ENCODE assay signal across 21 cellular contexts in genomic region chr7:9507281-9507680, GRCh38.
DNase-seq lines count a peak whose midpoint lies in the region; ATAC-seq and TF ChIP-seq lines count a peak whose summit lies in the region.
"Had no signal": no experiment of that assay in that cellular context is flagged by ENCODE, and none has a peak within 500 bp of the region (broad histone marks: within the 10 kb centered on the region; RNA-seq: fewer than 3 reads in every experiment).

No MANE protein-coding gene starts in this region.

- H3K9me3 ChIP-seq in neuron (ENCODE audit: low read length) = no peaks in the 10 kb centered on the region
- H3K9me3 ChIP-seq in CD4-positive, alpha-beta T cell (ENCODE audit: control insufficient read depth, low read length) = no peaks in the 10 kb centered on the region
- H3K9me3 ChIP-seq: HAP-1, MG63, thoracic aorta had no signal

- H3K79me2 ChIP-seq in GM23338 (replicated peaks; ENCODE audit: insufficient read depth) = no peaks in the 10 kb centered on the region

- no peaks in the 10 kb centered on the region for H3K9me2 ChIP-seq in GM23338 (ENCODE audit: insufficient read depth)

- H3K4me1 ChIP-seq in GM23338 (ENCODE audit: insufficient read depth) (no peaks in the 10 kb centered on the region), neuron (ENCODE audit: insufficient read depth, low read length) (peaks cover 5% of the 10 kb centered on the region)
- H3K4me1 ChIP-seq: HAP-1 had no signal

- no peaks in the 10 kb centered on the region for H3F3A ChIP-seq in GM23338 (replicated peaks; ENCODE audit: low read depth)

- H2AFZ ChIP-seq in GM23338 = peak overlapping the region; percentile 60; the same call in 1 of the 2 replicates
- peak overlapping the region; percentile 65 for H2AFZ ChIP-seq in neuron (ENCODE audit: low read depth, low read length)

- no peak overlapping the region for H3K4me3 ChIP-seq in GM23338
- no peak overlapping the region for H3K4me3 ChIP-seq in neuron (ENCODE audit: low read length)
- H3K4me3 ChIP-seq: GM12878, HAP-1, MG63, thoracic aorta had no signal

- H3K4me2 ChIP-seq in GM23338 = no peak overlapping the region

- H3K4me1 Mint-ChIP-seq in GM23338 = no peaks in the 10 kb centered on the region; the same call in 2 of the 3 replicates
- H3K4me1 Mint-ChIP-seq in CD4-positive, alpha-beta T cell (ENCODE audit: low read depth) = no peaks in the 10 kb centered on the region
- H3K4me1 Mint-ChIP-seq: activated CD4-positive, alpha-beta memory T cell treated with anti-CD3 and anti-CD28 coated beads, Interleukin-2, amount 10 ng/mL, durations not matched to agents 7 days and 5 days; CD4-positive, CD25-positive, alpha-beta regulatory T cell; IgD-negative memory B cell; T-helper 17 cell had no signal

- TF ChIP-seq CTCF in GM23338 (conservative IDR thresholded peaks at IDR 0.05; ENCODE audit: low read depth in 2 of 2) = no peak
- TF ChIP-seq CTCF in CD4-positive, alpha-beta T cell (IDR thresholded peaks at IDR 0.05) = no peak

- CTCF ChIA-PET in CD4-positive, alpha-beta T cell (lab: Charles Lee) = no interaction called here

- H3K36me3 ChIP-seq in GM23338 (ENCODE audit: insufficient read depth) = no peaks in the 10 kb centered on the region
- H3K36me3 ChIP-seq in neuron (ENCODE audit: insufficient read depth, low read length) = no peaks in the 10 kb centered on the region
- H3K36me3 ChIP-seq: HAP-1, MG63, thoracic aorta had no signal

- H3K27me3 ChIP-seq in GM23338 (ENCODE audit: insufficient read depth) = no peaks in the 10 kb centered on the region
- no peaks in the 10 kb centered on the region for H3K27me3 ChIP-seq in neuron (ENCODE audit: insufficient read depth, low read length)
- H3K27me3 ChIP-seq in CD4-positive, alpha-beta T cell (ENCODE audit: control insufficient read depth, insufficient read depth, low read length) = no peaks in the 10 kb centered on the region
- H3K27me3 ChIP-seq: MG63 had no signal

- H3K4me3 Mint-ChIP-seq in GM23338 = no peak overlapping the region
- H3K4me3 Mint-ChIP-seq in CD4-positive, alpha-beta T cell = no peak overlapping the region
- H3K4me3 Mint-ChIP-seq: activated CD4-positive, alpha-beta memory T cell treated with anti-CD3 and anti-CD28 coated beads, Interleukin-2, amount 10 ng/mL, durations not matched to agents 7 days and 5 days; activated naive CD4-positive, alpha-beta T cell treated with anti-CD3 and anti-CD28 coated beads for 36 hours; CD4-positive, CD25-positive, alpha-beta regulatory T cell; IgD-negative memory B cell; natural killer cell treated with Interleukin-12 subunit alpha and Interleukin-12 subunit beta and Interleukin-15 and Interleukin-18, amount 100 ng/mL, for 72 hours; T-helper 17 cell had no signal

- no peaks in the 10 kb centered on the region for H4K20me1 ChIP-seq in GM23338 (replicated peaks; ENCODE audit: insufficient read depth)

- H3K9me3 Mint-ChIP-seq in GM23338 = no peaks in the 10 kb centered on the region
- H3K9me3 Mint-ChIP-seq in CD4-positive, alpha-beta T cell = peaks cover 9% of the 10 kb centered on the region
- H3K9me3 Mint-ChIP-seq: activated naive CD4-positive, alpha-beta T cell treated with anti-CD3 and anti-CD28 coated beads for 36 hours had no signal

- intact Hi-C loops in CD4-positive, alpha-beta T cell (cut with DNase I, micrococcal nuclease) = no loop called here

- no peaks in the 10 kb centered on the region for H3K27me3 Mint-ChIP-seq in GM23338 (ENCODE audit: insufficient read depth, low read depth, poor library complexity)
- H3K27me3 Mint-ChIP-seq in CD4-positive, alpha-beta T cell = no peaks in the 10 kb centered on the region
- H3K27me3 Mint-ChIP-seq: activated CD4-positive, alpha-beta memory T cell treated with anti-CD3 and anti-CD28 coated beads, Interleukin-2, amount 10 ng/mL, durations not matched to agents 7 days and 5 days; CD4-positive, CD25-positive, alpha-beta regulatory T cell; IgD-negative memory B cell; natural killer cell treated with Interleukin-12 subunit alpha and Interleukin-12 subunit beta and Interleukin-15 and Interleukin-18, amount 100 ng/mL, for 72 hours; T-helper 17 cell had no signal

- peak; percentile 25 for DNase-seq in GM23338 (ENCODE audit: low spot score)
- DNase-seq in NCI-H69 (lab: John Stamatoyannopoulos, UW) = peak; percentile 59
- peak; percentile 16 for DNase-seq in fibroblast of gingiva (ENCODE audit: low read depth)
- DNase-seq in HK-2 (ENCODE audit: unreplicated experiment) = no peak
- DNase-seq in NCI-H526 (lab: John Stamatoyannopoulos, UW) = no peak
- no peak for DNase-seq in CD4-positive, alpha-beta T cell
- DNase-seq in kidney tubule cell (ENCODE audit: low spot score) = no peak
- DNase-seq: activated CD4-positive, alpha-beta memory T cell treated with anti-CD3 and anti-CD28 coated beads, Interleukin-2, amount 10 ng/mL, durations not matched to agents 7 days and 5 days; activated naive CD4-positive, alpha-beta T cell treated with anti-CD3 and anti-CD28 coated beads for 36 hours; activated T-cell treated with anti-CD3 and anti-CD28 coated beads, Interleukin-2, amount 50 U/mL, for 1 hour; CD4-positive, CD25-positive, alpha-beta regulatory T cell; kidney glomerular epithelial cell; MG63; NCI-H187 treated with DMSO at 0.1 percent for 48 hours; T-helper 17 cell had no signal

- POLR2A ChIA-PET in CD4-positive, alpha-beta T cell (lab: Charles Lee) = no interaction called here

- H3K36me3 Mint-ChIP-seq in GM23338 (ENCODE audit: low read depth) = no peaks in the 10 kb centered on the region
- H3K36me3 Mint-ChIP-seq in CD4-positive, alpha-beta T cell (ENCODE audit: low read depth) = no peaks in the 10 kb centered on the region
- H3K36me3 Mint-ChIP-seq: CD4-positive, CD25-positive, alpha-beta regulatory T cell; IgD-negative memory B cell; natural killer cell treated with Interleukin-12 subunit alpha and Interleukin-12 subunit beta and Interleukin-15 and Interleukin-18, amount 100 ng/mL, for 72 hours had no signal

- peak; percentile 69 for ATAC-seq in GM23338
- no peak for ATAC-seq in CD4-positive, alpha-beta T cell (ENCODE audit: poor library complexity)
- ATAC-seq: GM12878; natural killer cell treated with Interleukin-12 subunit alpha and Interleukin-12 subunit beta and Interleukin-15 and Interleukin-18, amount 100 ng/mL, for 72 hours; T-helper 17 cell had no signal

- H3K27ac Mint-ChIP-seq in GM23338 = peak overlapping the region; percentile 85
- no peak overlapping the region for H3K27ac Mint-ChIP-seq in CD4-positive, alpha-beta T cell
- H3K27ac Mint-ChIP-seq: activated CD4-positive, alpha-beta memory T cell treated with anti-CD3 and anti-CD28 coated beads, Interleukin-2, amount 10 ng/mL, durations not matched to agents 7 days and 5 days; activated naive CD4-positive, alpha-beta T cell treated with anti-CD3 and anti-CD28 coated beads for 36 hours; CD4-positive, CD25-positive, alpha-beta regulatory T cell; IgD-negative memory B cell; natural killer cell treated with Interleukin-12 subunit alpha and Interleukin-12 subunit beta and Interleukin-15 and Interleukin-18, amount 100 ng/mL, for 72 hours; T-helper 17 cell had no signal

- H3K27ac ChIP-seq in GM23338 (ENCODE audit: low read depth) = no peak overlapping the region
- H3K27ac ChIP-seq in CD4-positive, alpha-beta T cell (ENCODE audit: low read depth, low read length) = no peak overlapping the region
- H3K27ac ChIP-seq: thoracic aorta had no signal

TF ChIP-seq in GM23338, 12 proteins besides CTCF, POLR2A, EP300 and RAD21 (continues in another document):
- TF ChIP-seq JUNB (IDR thresholded peaks at IDR 0.05; ENCODE audit: unreplicated experiment) (no peak), ZNF114 (CRISPR knock-in tag; IDR thresholded peaks at IDR 0.05) (no peak)
- TF ChIP-seq, protein P1, sequence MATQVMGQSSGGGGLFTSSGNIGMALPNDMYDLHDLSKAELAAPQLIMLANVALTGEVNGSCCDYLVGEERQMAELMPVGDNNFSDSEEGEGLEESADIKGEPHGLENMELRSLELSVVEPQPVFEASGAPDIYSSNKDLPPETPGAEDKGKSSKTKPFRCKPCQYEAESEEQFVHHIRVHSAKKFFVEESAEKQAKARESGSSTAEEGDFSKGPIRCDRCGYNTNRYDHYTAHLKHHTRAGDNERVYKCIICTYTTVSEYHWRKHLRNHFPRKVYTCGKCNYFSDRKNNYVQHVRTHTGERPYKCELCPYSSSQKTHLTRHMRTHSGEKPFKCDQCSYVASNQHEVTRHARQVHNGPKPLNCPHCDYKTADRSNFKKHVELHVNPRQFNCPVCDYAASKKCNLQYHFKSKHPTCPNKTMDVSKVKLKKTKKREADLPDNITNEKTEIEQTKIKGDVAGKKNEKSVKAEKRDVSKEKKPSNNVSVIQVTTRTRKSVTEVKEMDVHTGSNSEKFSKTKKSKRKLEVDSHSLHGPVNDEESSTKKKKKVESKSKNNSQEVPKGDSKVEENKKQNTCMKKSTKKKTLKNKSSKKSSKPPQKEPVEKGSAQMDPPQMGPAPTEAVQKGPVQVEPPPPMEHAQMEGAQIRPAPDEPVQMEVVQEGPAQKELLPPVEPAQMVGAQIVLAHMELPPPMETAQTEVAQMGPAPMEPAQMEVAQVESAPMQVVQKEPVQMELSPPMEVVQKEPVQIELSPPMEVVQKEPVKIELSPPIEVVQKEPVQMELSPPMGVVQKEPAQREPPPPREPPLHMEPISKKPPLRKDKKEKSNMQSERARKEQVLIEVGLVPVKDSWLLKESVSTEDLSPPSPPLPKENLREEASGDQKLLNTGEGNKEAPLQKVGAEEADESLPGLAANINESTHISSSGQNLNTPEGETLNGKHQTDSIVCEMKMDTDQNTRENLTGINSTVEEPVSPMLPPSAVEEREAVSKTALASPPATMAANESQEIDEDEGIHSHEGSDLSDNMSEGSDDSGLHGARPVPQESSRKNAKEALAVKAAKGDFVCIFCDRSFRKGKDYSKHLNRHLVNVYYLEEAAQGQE (IDR thresholded peaks at IDR 0.05; ENCODE audit: unreplicated experiment) = no peak

Comparison
In these comparisons a context has a peak if more than half of its experiments do, and no peak if none do; other contexts are left out.
1. DNase-seq: peak in GM23338 (single experiment), NCI-H69 (single experiment) and fibroblast of gingiva (single experiment); none in HK-2 (single experiment), NCI-H526 (0 of 2), CD4-positive, alpha-beta T cell (0 of 10) and kidney tubule cell (single experiment).